Comparison of ENCODE assay signal across 1 cellular context in genomic region chr13:48412100-48412556, GRCh38.
TF ChIP-seq lines count a peak whose summit lies in the region.

No MANE protein-coding gene starts in this region.

TF ChIP-seq in GM12878, 131 proteins besides CTCF, POLR2A, EP300 and RAD21 (continued from another document):
- TF ChIP-seq ZNF687 (IDR thresholded peaks at IDR 0.05) (no peak), CUX1 (IDR thresholded peaks at IDR 0.05; ENCODE audit: insufficient replicate concordance, low read depth, low read length) (no peak)
